In the genomic region with DNA sequence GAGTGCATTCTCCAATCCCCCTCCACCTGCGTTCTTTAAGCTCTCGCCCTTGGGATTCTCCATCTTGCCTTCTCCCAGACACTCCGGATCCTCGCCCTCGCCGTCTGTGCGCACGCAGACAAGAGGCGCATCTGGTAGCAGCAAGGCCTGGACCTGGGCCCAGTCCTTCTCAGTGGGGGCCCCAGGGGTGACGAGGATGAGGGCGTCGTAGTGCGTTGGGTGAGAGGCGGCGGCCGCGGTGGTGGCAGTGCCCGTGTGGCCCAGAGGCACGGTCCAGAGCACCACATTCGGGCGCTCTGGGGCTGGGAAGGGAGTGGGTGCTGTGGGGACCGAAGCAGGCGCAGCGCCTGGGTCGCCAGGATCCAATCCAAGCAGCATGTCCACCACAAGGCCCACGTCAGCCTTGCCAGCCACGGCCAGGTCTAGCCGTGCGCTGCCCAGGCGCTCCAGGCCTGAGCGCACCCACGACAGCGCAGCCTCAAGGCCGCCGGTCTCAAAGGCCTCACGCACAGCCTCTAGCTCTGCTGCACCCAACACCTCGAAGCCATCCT, we compare ENCODE assay signal across 2 cellular contexts.
TF ChIP-seq lines count a peak whose summit lies in the region.

No MANE protein-coding gene starts in this region.

TF ChIP-seq in neural cell, 6 proteins besides CTCF, POLR2A, EP300 and RAD21:
- TF ChIP-seq EZH2 (IDR thresholded peaks at IDR 0.05; ENCODE audit: borderline replicate concordance, insufficient read depth, low read length, poor library complexity, severe bottlenecking) (no peak), MXI1 (conservative IDR thresholded peaks at IDR 0.05; ENCODE audit: poor library complexity, severe bottlenecking) (no peak), POLR2AphosphoS5 (IDR thresholded peaks at IDR 0.05) (no peak)
- TF ChIP-seq, protein P1, sequence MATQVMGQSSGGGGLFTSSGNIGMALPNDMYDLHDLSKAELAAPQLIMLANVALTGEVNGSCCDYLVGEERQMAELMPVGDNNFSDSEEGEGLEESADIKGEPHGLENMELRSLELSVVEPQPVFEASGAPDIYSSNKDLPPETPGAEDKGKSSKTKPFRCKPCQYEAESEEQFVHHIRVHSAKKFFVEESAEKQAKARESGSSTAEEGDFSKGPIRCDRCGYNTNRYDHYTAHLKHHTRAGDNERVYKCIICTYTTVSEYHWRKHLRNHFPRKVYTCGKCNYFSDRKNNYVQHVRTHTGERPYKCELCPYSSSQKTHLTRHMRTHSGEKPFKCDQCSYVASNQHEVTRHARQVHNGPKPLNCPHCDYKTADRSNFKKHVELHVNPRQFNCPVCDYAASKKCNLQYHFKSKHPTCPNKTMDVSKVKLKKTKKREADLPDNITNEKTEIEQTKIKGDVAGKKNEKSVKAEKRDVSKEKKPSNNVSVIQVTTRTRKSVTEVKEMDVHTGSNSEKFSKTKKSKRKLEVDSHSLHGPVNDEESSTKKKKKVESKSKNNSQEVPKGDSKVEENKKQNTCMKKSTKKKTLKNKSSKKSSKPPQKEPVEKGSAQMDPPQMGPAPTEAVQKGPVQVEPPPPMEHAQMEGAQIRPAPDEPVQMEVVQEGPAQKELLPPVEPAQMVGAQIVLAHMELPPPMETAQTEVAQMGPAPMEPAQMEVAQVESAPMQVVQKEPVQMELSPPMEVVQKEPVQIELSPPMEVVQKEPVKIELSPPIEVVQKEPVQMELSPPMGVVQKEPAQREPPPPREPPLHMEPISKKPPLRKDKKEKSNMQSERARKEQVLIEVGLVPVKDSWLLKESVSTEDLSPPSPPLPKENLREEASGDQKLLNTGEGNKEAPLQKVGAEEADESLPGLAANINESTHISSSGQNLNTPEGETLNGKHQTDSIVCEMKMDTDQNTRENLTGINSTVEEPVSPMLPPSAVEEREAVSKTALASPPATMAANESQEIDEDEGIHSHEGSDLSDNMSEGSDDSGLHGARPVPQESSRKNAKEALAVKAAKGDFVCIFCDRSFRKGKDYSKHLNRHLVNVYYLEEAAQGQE (IDR thresholded peaks at IDR 0.05; ENCODE audit: borderline replicate concordance), result no peak

TF ChIP-seq in GM23338, 12 proteins besides CTCF, POLR2A, EP300 and RAD21:
- TF ChIP-seq EZH2 (IDR thresholded peaks at IDR 0.05; ENCODE audit: low read depth, unreplicated experiment) (no peak), CREB1 (CRISPR knock-in tag; IDR thresholded peaks at IDR 0.05; ENCODE audit: low read depth) (no peak), EZH2phosphoT487 (IDR thresholded peaks at IDR 0.05; ENCODE audit: unreplicated experiment) (no peak), ZNF331 (CRISPR knock-in tag; IDR thresholded peaks at IDR 0.05; ENCODE audit: low read depth) (no peak), JUNB (IDR thresholded peaks at IDR 0.05; ENCODE audit: unreplicated experiment) (no peak), NANOG (IDR thresholded peaks at IDR 0.05; ENCODE audit: borderline replicate concordance) (no peak), POLR2AphosphoS5 (IDR thresholded peaks at IDR 0.05; ENCODE audit: low read depth) (no peak), ZNF114 (CRISPR knock-in tag; IDR thresholded peaks at IDR 0.05) (no peak), STAT1 (IDR thresholded peaks at IDR 0.05; ENCODE audit: unreplicated experiment) (no peak)
- TF ChIP-seq, protein P2, sequence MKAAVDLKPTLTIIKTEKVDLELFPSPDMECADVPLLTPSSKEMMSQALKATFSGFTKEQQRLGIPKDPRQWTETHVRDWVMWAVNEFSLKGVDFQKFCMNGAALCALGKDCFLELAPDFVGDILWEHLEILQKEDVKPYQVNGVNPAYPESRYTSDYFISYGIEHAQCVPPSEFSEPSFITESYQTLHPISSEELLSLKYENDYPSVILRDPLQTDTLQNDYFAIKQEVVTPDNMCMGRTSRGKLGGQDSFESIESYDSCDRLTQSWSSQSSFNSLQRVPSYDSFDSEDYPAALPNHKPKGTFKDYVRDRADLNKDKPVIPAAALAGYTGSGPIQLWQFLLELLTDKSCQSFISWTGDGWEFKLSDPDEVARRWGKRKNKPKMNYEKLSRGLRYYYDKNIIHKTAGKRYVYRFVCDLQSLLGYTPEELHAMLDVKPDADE (IDR thresholded peaks at IDR 0.05), result no peak
- TF ChIP-seq, protein P3, sequence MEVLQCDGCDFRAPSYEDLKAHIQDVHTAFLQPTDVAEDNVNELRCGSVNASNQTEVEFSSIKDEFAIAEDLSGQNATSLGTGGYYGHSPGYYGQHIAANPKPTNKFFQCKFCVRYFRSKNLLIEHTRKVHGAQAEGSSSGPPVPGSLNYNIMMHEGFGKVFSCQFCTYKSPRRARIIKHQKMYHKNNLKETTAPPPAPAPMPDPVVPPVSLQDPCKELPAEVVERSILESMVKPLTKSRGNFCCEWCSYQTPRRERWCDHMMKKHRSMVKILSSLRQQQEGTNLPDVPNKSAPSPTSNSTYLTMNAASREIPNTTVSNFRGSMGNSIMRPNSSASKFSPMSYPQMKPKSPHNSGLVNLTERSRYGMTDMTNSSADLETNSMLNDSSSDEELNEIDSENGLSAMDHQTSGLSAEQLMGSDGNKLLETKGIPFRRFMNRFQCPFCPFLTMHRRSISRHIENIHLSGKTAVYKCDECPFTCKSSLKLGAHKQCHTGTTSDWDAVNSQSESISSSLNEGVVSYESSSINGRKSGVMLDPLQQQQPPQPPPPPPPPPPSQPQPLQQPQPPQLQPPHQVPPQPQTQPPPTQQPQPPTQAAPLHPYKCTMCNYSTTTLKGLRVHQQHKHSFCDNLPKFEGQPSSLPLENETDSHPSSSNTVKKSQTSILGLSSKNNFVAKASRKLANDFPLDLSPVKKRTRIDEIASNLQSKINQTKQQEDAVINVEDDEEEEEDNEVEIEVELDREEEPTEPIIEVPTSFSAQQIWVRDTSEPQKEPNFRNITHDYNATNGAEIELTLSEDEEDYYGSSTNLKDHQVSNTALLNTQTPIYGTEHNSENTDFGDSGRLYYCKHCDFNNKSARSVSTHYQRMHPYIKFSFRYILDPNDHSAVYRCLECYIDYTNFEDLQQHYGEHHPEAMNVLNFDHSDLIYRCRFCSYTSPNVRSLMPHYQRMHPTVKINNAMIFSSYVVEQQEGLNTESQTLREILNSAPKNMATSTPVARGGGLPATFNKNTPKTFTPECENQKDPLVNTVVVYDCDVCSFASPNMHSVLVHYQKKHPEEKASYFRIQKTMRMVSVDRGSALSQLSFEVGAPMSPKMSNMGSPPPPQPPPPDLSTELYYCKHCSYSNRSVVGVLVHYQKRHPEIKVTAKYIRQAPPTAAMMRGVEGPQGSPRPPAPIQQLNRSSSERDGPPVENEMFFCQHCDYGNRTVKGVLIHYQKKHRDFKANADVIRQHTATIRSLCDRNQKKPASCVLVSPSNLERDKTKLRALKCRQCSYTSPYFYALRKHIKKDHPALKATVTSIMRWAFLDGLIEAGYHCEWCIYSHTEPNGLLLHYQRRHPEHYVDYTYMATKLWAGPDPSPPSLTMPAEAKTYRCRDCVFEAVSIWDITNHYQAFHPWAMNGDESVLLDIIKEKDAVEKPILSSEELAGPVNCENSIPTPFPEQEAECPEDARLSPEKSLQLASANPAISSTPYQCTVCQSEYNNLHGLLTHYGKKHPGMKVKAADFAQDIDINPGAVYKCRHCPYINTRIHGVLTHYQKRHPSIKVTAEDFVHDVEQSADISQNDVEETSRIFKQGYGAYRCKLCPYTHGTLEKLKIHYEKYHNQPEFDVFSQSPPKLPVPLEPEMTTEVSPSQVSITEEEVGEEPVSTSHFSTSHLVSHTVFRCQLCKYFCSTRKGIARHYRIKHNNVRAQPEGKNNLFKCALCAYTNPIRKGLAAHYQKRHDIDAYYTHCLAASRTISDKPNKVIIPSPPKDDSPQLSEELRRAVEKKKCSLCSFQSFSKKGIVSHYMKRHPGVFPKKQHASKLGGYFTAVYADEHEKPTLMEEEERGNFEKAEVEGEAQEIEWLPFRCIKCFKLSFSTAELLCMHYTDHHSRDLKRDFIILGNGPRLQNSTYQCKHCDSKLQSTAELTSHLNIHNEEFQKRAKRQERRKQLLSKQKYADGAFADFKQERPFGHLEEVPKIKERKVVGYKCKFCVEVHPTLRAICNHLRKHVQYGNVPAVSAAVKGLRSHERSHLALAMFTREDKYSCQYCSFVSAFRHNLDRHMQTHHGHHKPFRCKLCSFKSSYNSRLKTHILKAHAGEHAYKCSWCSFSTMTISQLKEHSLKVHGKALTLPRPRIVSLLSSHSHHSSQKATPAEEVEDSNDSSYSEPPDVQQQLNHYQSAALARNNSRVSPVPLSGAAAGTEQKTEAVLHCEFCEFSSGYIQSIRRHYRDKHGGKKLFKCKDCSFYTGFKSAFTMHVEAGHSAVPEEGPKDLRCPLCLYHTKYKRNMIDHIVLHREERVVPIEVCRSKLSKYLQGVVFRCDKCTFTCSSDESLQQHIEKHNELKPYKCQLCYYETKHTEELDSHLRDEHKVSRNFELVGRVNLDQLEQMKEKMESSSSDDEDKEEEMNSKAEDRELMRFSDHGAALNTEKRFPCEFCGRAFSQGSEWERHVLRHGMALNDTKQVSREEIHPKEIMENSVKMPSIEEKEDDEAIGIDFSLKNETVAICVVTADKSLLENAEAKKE (CRISPR knock-in tag; IDR thresholded peaks at IDR 0.05), result no peak
